In genomic region chr1:229507951-229508822, GRCh38 we compare ENCODE assay signal across 1 cellular context.
TF ChIP-seq lines count a peak whose summit lies in the region.

Gene NUP133, minus strand, starts transcription at chr1:229508341. Its CDS starts 92 bp downstream, at chr1:229508249.

TF ChIP-seq in K562, 482 proteins besides CTCF, POLR2A, EP300 and RAD21 (continued from another document and continues in another):
- TF ChIP-seq ZNF764 (CRISPR knock-in tag; IDR thresholded peaks at IDR 0.05; ENCODE audit: low read depth) = no peak
- no peak for TF ChIP-seq BCL6 (CRISPR knock-in tag; IDR thresholded peaks at IDR 0.05)
- peak; percentile 73; the same call in 1 of the 2 replicates for TF ChIP-seq CBX1 (IDR thresholded peaks at IDR 0.05; ENCODE audit: low read depth)
- TF ChIP-seq ETV1 (tag; conservative IDR thresholded peaks at IDR 0.05; ENCODE audit: low read depth) = peak; percentile 47; the same call in 1 of the 2 replicates
- TF ChIP-seq ZBTB8A (IDR thresholded peaks at IDR 0.05; ENCODE audit: partially characterized antibody) = no peak
- no peak for TF ChIP-seq ZNF140 (CRISPR knock-in tag; IDR thresholded peaks at IDR 0.05)
- no peak for TF ChIP-seq HNRNPK (IDR thresholded peaks at IDR 0.05; ENCODE audit: low read depth, low read length, poor library complexity, severe bottlenecking)
- peak; percentile 43; the same call in 1 of the 2 replicates for TF ChIP-seq THAP12 (CRISPR knock-in tag; IDR thresholded peaks at IDR 0.05)
- no peak for TF ChIP-seq HDAC3 (IDR thresholded peaks at IDR 0.05; ENCODE audit: borderline replicate concordance, partially characterized antibody)
- TF ChIP-seq ZNF184 (CRISPR knock-in tag; IDR thresholded peaks at IDR 0.05) = no peak
- TF ChIP-seq, protein P1, sequence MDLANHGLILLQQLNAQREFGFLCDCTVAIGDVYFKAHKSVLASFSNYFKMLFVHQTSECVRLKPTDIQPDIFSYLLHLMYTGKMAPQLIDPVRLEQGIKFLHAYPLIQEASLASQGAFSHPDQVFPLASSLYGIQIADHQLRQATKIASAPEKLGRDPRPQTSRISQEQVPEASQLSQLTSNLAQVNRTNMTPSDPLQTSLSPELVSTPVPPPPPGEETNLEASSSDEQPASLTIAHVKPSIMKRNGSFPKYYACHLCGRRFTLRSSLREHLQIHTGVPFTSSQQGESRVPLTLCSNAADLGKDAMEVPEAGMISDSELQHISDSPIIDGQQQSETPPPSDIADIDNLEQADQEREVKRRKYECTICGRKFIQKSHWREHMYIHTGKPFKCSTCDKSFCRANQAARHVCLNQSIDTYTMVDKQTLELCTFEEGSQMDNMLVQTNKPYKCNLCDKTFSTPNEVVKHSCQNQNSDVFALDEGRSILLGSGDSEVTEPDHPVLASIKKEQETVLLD (IDR thresholded peaks at IDR 0.05) = no peak
- TF ChIP-seq GABPA (tag; conservative IDR thresholded peaks at IDR 0.05; ENCODE audit: low read depth) = peak; percentile 0; the same call in 1 of the 2 replicates
- no peak for TF ChIP-seq MXD1 (CRISPR knock-in tag; IDR thresholded peaks at IDR 0.05; ENCODE audit: borderline replicate concordance, poor library complexity, severe bottlenecking)
- no peak for TF ChIP-seq SNAPC5 (CRISPR knock-in tag; IDR thresholded peaks at IDR 0.05)
- peak; percentile 92; the same call in 1 of the 2 replicates for TF ChIP-seq NBN (IDR thresholded peaks at IDR 0.05; ENCODE audit: low read depth)
- TF ChIP-seq, protein P2, sequence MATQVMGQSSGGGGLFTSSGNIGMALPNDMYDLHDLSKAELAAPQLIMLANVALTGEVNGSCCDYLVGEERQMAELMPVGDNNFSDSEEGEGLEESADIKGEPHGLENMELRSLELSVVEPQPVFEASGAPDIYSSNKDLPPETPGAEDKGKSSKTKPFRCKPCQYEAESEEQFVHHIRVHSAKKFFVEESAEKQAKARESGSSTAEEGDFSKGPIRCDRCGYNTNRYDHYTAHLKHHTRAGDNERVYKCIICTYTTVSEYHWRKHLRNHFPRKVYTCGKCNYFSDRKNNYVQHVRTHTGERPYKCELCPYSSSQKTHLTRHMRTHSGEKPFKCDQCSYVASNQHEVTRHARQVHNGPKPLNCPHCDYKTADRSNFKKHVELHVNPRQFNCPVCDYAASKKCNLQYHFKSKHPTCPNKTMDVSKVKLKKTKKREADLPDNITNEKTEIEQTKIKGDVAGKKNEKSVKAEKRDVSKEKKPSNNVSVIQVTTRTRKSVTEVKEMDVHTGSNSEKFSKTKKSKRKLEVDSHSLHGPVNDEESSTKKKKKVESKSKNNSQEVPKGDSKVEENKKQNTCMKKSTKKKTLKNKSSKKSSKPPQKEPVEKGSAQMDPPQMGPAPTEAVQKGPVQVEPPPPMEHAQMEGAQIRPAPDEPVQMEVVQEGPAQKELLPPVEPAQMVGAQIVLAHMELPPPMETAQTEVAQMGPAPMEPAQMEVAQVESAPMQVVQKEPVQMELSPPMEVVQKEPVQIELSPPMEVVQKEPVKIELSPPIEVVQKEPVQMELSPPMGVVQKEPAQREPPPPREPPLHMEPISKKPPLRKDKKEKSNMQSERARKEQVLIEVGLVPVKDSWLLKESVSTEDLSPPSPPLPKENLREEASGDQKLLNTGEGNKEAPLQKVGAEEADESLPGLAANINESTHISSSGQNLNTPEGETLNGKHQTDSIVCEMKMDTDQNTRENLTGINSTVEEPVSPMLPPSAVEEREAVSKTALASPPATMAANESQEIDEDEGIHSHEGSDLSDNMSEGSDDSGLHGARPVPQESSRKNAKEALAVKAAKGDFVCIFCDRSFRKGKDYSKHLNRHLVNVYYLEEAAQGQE (CRISPR knock-in tag; IDR thresholded peaks at IDR 0.05; ENCODE audit: low read depth) = peak; percentile 25; the same call in 1 of the 2 replicates
- TF ChIP-seq USF1 (CRISPR knock-in tag; IDR thresholded peaks at IDR 0.05) = peak; percentile 50; the same call in 1 of the 2 replicates
- TF ChIP-seq, protein P3, sequence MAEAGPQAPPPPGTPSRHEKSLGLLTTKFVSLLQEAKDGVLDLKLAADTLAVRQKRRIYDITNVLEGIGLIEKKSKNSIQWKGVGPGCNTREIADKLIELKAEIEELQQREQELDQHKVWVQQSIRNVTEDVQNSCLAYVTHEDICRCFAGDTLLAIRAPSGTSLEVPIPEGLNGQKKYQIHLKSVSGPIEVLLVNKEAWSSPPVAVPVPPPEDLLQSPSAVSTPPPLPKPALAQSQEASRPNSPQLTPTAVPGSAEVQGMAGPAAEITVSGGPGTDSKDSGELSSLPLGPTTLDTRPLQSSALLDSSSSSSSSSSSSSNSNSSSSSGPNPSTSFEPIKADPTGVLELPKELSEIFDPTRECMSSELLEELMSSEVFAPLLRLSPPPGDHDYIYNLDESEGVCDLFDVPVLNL (CRISPR knock-in tag; IDR thresholded peaks at IDR 0.05; ENCODE audit: low read depth) = peak; percentile 99
- TF ChIP-seq ZNF165 (CRISPR knock-in tag; IDR thresholded peaks at IDR 0.05; ENCODE audit: borderline replicate concordance) = no peak
- peak; percentile 65 for TF ChIP-seq PCBP1 (IDR thresholded peaks at IDR 0.05; ENCODE audit: low read depth, low read length, poor library complexity, severe bottlenecking)
- no peak for TF ChIP-seq TSC22D4 (tag; IDR thresholded peaks at IDR 0.05)
- no peak for TF ChIP-seq TCF7L2 (IDR thresholded peaks at IDR 0.05; ENCODE audit: low read depth, low read length)
- TF ChIP-seq ZNF445 (CRISPR knock-in tag; IDR thresholded peaks at IDR 0.05; ENCODE audit: low read depth) = no peak
- no peak for TF ChIP-seq ZNF212 (CRISPR knock-in tag; IDR thresholded peaks at IDR 0.05)
- TF ChIP-seq HEY1 (CRISPR knock-in tag; IDR thresholded peaks at IDR 0.05; ENCODE audit: borderline replicate concordance) = no peak
- TF ChIP-seq POLR3G (IDR thresholded peaks at IDR 0.05; ENCODE audit: extremely low read depth, insufficient read length, insufficient replicate concordance) = no peak
- TF ChIP-seq SREBF1 (IDR thresholded peaks at IDR 0.05; ENCODE audit: borderline replicate concordance, low read depth, low read length) = 0 out of 2 replicates have a peak, but pooled peaks have one; percentile 27
- TF ChIP-seq RFX7 (CRISPR knock-in tag; IDR thresholded peaks at IDR 0.05) = no peak
- peak; percentile 33; the same call in 1 of the 2 replicates for TF ChIP-seq NR1H2 (CRISPR knock-in tag; IDR thresholded peaks at IDR 0.05)
- TF ChIP-seq MTA3 (IDR thresholded peaks at IDR 0.05; ENCODE audit: borderline replicate concordance) = peak; percentile 96
- TF ChIP-seq ILF3 (IDR thresholded peaks at IDR 0.05; ENCODE audit: borderline replicate concordance) = no peak
- TF ChIP-seq KDM2B (CRISPR knock-in tag; IDR thresholded peaks at IDR 0.05) = peak; percentile 39; the same call in 1 of the 2 replicates
- TF ChIP-seq HDAC2 (IDR thresholded peaks at IDR 0.05) = no peak; the same call in 1 of the 2 replicates
- peak; percentile 89; the same call in 1 of the 2 replicates for TF ChIP-seq NKRF (IDR thresholded peaks at IDR 0.05; ENCODE audit: borderline replicate concordance)
- peak; percentile 46 to 93; a peak in 3 of 4 replicates for TF ChIP-seq TBL1XR1 (IDR thresholded peaks at IDR 0.05; ENCODE audit: low read length in 2 of 2)
- TF ChIP-seq TSHZ1 (CRISPR knock-in tag; IDR thresholded peaks at IDR 0.05) = no peak
- no peak for TF ChIP-seq FOXK1 (CRISPR knock-in tag; IDR thresholded peaks at IDR 0.05; ENCODE audit: borderline replicate concordance)
- TF ChIP-seq NFATC3 (IDR thresholded peaks at IDR 0.05) = 0 out of 2 replicates have a peak, but pooled peaks have one; percentile 66
- peak; percentile 88 for TF ChIP-seq SP1 (CRISPR knock-in tag; IDR thresholded peaks at IDR 0.05)
- TF ChIP-seq CREB1 (IDR thresholded peaks at IDR 0.05) = peak; percentile 98
- peak; percentile 98 for TF ChIP-seq CREB1 (CRISPR knock-in tag; IDR thresholded peaks at IDR 0.05)
- no peak for TF ChIP-seq CBFA2T3 (IDR thresholded peaks at IDR 0.05)
- no peak for TF ChIP-seq U2AF2 (optimal IDR thresholded peaks at IDR 0.05; ENCODE audit: low read depth, low read length)
- TF ChIP-seq, protein P4, sequence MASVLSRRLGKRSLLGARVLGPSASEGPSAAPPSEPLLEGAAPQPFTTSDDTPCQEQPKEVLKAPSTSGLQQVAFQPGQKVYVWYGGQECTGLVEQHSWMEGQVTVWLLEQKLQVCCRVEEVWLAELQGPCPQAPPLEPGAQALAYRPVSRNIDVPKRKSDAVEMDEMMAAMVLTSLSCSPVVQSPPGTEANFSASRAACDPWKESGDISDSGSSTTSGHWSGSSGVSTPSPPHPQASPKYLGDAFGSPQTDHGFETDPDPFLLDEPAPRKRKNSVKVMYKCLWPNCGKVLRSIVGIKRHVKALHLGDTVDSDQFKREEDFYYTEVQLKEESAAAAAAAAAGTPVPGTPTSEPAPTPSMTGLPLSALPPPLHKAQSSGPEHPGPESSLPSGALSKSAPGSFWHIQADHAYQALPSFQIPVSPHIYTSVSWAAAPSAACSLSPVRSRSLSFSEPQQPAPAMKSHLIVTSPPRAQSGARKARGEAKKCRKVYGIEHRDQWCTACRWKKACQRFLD (CRISPR knock-in tag; IDR thresholded peaks at IDR 0.05) = no peak; the same call in none of the 2 replicates
- TF ChIP-seq HDGF (IDR thresholded peaks at IDR 0.05) = no peak
- TF ChIP-seq OTX1 (CRISPR knock-in tag; IDR thresholded peaks at IDR 0.05) = no peak
- no peak for TF ChIP-seq ZNF75A (CRISPR knock-in tag; IDR thresholded peaks at IDR 0.05)
- TF ChIP-seq ZNF551 (CRISPR knock-in tag; IDR thresholded peaks at IDR 0.05) = no peak
- no peak for TF ChIP-seq PYGO2 (tag; IDR thresholded peaks at IDR 0.05)
- TF ChIP-seq ELF2 (CRISPR knock-in tag; IDR thresholded peaks at IDR 0.05) = peak; percentile 64; the same call in 1 of the 2 replicates
- no peak for TF ChIP-seq CHD4 (IDR thresholded peaks at IDR 0.05; ENCODE audit: insufficient read depth, insufficient replicate concordance, low read depth, low read length, poor library complexity, severe bottlenecking)
